1 cellular context compared by ENCODE assay signal in the genomic region with DNA sequence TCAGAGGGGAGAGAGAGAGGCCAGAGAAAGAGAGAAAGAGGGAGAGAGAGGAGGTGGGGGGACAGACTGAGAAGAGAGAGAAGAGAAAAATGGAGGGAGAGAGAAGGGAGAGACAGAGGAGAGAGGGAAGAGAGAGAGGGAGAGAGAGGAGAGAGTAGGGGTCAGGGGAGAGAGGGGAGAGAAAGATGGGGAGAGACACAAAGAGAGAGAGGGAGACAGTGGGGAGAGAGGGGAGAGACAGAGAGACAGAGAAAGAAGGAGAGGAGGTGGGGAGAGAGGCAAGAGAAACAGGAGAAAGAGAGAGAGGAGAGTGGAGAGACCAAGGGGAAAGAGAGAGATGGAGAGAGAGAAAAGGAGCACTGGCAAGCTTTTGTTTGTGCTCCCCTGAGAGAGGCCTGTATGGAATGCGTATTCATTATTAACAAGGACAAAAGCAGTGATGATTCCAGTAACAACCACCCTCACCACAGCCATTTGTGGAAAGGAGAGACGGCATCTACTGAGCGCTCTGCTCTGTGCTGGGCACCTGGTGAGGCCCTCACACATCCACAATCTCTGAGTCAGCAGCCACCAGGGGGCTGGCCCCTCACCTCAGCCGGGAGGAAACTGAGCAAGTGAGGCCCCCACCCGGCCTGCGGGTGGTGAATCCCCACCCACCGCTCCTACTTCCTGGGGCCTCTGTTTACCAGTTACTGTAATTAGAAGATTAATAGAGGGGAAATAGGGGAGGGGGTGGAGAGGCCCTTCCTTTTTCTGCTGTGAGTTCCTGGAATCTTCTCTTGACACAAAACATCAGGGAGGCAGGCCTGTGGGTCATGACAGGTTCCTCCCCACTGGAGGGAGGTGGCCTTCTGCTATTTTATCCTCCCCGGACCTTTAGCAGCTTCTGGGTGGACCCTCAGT.
TF ChIP-seq lines count a peak whose summit lies in the region.

No MANE protein-coding gene starts in this region.

TF ChIP-seq in K562, 482 proteins besides CTCF, POLR2A, EP300 and RAD21 (continued from another document and continues in another):
- TF ChIP-seq, protein P1, sequence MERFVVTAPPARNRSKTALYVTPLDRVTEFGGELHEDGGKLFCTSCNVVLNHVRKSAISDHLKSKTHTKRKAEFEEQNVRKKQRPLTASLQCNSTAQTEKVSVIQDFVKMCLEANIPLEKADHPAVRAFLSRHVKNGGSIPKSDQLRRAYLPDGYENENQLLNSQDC (CRISPR knock-in tag; IDR thresholded peaks at IDR 0.05) = no peak
- TF ChIP-seq CTBP1 (IDR thresholded peaks at IDR 0.05; ENCODE audit: borderline replicate concordance) (peak; percentile 16; the same call in 1 of the 2 replicates), ZNF79 (CRISPR knock-in tag; IDR thresholded peaks at IDR 0.05; ENCODE audit: low read depth) (no peak), SMARCA5 (IDR thresholded peaks at IDR 0.05) (no peak), SMARCB1 (IDR thresholded peaks at IDR 0.05; ENCODE audit: insufficient read length, low read depth) (no peak), HSF4 (CRISPR knock-in tag; IDR thresholded peaks at IDR 0.05; ENCODE audit: borderline replicate concordance) (no peak), MTA3 (IDR thresholded peaks at IDR 0.05; ENCODE audit: borderline replicate concordance) (no peak; the same call in 1 of the 2 replicates), CREM (IDR thresholded peaks at IDR 0.05; ENCODE audit: low read depth) (no peak), NR2F6 (CRISPR knock-in tag; IDR thresholded peaks at IDR 0.05) (no peak), ZC3H4 (CRISPR knock-in tag; IDR thresholded peaks at IDR 0.05; ENCODE audit: borderline replicate concordance) (no peak), NCOA4 (IDR thresholded peaks at IDR 0.05; ENCODE audit: partially characterized antibody) (no peak), ZNF445 (CRISPR knock-in tag; IDR thresholded peaks at IDR 0.05; ENCODE audit: low read depth) (no peak), RBM14 (IDR thresholded peaks at IDR 0.05; ENCODE audit: borderline replicate concordance, insufficient read depth, low read depth, low read length) (no peak), ETV5 (CRISPR knock-in tag; IDR thresholded peaks at IDR 0.05; ENCODE audit: low read depth) (no peak), XRCC5 (IDR thresholded peaks at IDR 0.05; ENCODE audit: low read depth, low read length) (no peak), ZNF175 (CRISPR knock-in tag; IDR thresholded peaks at IDR 0.05; ENCODE audit: low read depth) (no peak), PCBP2 (IDR thresholded peaks at IDR 0.05; ENCODE audit: low read depth, low read length, poor library complexity, severe bottlenecking) (no peak), SRSF3 (IDR thresholded peaks at IDR 0.05; ENCODE audit: insufficient read depth, low read length) (no peak), RBFOX2 (IDR thresholded peaks at IDR 0.05; ENCODE audit: low read depth, low read length) (peak; percentile 42; the same call in 1 of the 2 replicates), ZNF174 (CRISPR knock-in tag; IDR thresholded peaks at IDR 0.05) (no peak), WHSC1 (IDR thresholded peaks at IDR 0.05; ENCODE audit: low read length) (no peak), CSDE1 (IDR thresholded peaks at IDR 0.05) (peak in 1 of 2 experiments; percentile 71; a peak in 1 of 4 replicates), SPI1 (IDR thresholded peaks at IDR 0.05; ENCODE audit: borderline replicate concordance, low read depth, low read length) (peak; percentile 35; the same call in 1 of the 2 replicates), STAT5B (CRISPR knock-in tag; IDR thresholded peaks at IDR 0.05) (no peak)
- TF ChIP-seq, protein P2, sequence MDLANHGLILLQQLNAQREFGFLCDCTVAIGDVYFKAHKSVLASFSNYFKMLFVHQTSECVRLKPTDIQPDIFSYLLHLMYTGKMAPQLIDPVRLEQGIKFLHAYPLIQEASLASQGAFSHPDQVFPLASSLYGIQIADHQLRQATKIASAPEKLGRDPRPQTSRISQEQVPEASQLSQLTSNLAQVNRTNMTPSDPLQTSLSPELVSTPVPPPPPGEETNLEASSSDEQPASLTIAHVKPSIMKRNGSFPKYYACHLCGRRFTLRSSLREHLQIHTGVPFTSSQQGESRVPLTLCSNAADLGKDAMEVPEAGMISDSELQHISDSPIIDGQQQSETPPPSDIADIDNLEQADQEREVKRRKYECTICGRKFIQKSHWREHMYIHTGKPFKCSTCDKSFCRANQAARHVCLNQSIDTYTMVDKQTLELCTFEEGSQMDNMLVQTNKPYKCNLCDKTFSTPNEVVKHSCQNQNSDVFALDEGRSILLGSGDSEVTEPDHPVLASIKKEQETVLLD (IDR thresholded peaks at IDR 0.05) = peak; percentile 33; the same call in 1 of the 2 replicates
- TF ChIP-seq, protein P3, sequence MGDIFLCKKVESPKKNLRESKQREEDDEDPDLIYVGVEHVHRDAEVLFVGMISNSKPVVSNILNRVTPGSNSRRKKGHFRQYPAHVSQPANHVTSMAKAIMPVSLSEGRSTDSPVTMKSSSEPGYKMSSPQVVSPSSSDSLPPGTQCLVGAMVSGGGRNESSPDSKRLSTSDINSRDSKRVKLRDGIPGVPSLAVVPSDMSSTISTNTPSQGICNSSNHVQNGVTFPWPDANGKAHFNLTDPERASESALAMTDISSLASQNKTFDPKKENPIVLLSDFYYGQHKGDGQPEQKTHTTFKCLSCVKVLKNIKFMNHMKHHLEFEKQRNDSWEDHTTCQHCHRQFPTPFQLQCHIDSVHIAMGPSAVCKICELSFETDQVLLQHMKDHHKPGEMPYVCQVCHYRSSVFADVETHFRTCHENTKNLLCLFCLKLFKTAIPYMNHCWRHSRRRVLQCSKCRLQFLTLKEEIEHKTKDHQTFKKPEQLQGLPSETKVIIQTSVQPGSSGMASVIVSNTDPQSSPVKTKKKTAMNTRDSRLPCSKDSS (IDR thresholded peaks at IDR 0.05; ENCODE audit: low read depth, partially characterized antibody) = peak; percentile 48
- TF ChIP-seq, protein P4, sequence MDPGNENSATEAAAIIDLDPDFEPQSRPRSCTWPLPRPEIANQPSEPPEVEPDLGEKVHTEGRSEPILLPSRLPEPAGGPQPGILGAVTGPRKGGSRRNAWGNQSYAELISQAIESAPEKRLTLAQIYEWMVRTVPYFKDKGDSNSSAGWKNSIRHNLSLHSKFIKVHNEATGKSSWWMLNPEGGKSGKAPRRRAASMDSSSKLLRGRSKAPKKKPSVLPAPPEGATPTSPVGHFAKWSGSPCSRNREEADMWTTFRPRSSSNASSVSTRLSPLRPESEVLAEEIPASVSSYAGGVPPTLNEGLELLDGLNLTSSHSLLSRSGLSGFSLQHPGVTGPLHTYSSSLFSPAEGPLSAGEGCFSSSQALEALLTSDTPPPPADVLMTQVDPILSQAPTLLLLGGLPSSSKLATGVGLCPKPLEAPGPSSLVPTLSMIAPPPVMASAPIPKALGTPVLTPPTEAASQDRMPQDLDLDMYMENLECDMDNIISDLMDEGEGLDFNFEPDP (CRISPR knock-in tag; IDR thresholded peaks at IDR 0.05) = no peak
- TF ChIP-seq, protein P5, sequence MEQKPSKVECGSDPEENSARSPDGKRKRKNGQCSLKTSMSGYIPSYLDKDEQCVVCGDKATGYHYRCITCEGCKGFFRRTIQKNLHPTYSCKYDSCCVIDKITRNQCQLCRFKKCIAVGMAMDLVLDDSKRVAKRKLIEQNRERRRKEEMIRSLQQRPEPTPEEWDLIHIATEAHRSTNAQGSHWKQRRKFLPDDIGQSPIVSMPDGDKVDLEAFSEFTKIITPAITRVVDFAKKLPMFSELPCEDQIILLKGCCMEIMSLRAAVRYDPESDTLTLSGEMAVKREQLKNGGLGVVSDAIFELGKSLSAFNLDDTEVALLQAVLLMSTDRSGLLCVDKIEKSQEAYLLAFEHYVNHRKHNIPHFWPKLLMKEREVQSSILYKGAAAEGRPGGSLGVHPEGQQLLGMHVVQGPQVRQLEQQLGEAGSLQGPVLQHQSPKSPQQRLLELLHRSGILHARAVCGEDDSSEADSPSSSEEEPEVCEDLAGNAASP (IDR thresholded peaks at IDR 0.05) = no peak
- TF ChIP-seq, protein P6, sequence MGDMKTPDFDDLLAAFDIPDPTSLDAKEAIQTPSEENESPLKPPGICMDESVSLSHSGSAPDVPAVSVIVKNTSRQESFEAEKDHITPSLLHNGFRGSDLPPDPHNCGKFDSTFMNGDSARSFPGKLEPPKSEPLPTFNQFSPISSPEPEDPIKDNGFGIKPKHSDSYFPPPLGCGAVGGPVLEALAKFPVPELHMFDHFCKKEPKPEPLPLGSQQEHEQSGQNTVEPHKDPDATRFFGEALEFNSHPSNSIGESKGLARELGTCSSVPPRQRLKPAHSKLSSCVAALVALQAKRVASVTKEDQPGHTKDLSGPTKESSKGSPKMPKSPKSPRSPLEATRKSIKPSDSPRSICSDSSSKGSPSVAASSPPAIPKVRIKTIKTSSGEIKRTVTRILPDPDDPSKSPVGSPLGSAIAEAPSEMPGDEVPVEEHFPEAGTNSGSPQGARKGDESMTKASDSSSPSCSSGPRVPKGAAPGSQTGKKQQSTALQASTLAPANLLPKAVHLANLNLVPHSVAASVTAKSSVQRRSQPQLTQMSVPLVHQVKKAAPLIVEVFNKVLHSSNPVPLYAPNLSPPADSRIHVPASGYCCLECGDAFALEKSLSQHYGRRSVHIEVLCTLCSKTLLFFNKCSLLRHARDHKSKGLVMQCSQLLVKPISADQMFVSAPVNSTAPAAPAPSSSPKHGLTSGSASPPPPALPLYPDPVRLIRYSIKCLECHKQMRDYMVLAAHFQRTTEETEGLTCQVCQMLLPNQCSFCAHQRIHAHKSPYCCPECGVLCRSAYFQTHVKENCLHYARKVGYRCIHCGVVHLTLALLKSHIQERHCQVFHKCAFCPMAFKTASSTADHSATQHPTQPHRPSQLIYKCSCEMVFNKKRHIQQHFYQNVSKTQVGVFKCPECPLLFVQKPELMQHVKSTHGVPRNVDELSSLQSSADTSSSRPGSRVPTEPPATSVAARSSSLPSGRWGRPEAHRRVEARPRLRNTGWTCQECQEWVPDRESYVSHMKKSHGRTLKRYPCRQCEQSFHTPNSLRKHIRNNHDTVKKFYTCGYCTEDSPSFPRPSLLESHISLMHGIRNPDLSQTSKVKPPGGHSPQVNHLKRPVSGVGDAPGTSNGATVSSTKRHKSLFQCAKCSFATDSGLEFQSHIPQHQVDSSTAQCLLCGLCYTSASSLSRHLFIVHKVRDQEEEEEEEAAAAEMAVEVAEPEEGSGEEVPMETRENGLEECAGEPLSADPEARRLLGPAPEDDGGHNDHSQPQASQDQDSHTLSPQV (IDR thresholded peaks at IDR 0.05) = peak; percentile 75; the same call in 1 of the 2 replicates
- TF ChIP-seq, protein P7, sequence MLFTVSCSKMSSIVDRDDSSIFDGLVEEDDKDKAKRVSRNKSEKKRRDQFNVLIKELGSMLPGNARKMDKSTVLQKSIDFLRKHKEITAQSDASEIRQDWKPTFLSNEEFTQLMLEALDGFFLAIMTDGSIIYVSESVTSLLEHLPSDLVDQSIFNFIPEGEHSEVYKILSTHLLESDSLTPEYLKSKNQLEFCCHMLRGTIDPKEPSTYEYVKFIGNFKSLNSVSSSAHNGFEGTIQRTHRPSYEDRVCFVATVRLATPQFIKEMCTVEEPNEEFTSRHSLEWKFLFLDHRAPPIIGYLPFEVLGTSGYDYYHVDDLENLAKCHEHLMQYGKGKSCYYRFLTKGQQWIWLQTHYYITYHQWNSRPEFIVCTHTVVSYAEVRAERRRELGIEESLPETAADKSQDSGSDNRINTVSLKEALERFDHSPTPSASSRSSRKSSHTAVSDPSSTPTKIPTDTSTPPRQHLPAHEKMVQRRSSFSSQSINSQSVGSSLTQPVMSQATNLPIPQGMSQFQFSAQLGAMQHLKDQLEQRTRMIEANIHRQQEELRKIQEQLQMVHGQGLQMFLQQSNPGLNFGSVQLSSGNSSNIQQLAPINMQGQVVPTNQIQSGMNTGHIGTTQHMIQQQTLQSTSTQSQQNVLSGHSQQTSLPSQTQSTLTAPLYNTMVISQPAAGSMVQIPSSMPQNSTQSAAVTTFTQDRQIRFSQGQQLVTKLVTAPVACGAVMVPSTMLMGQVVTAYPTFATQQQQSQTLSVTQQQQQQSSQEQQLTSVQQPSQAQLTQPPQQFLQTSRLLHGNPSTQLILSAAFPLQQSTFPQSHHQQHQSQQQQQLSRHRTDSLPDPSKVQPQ (CRISPR knock-in tag; IDR thresholded peaks at IDR 0.05; ENCODE audit: borderline replicate concordance) = no peak
- TF ChIP-seq, protein P8, sequence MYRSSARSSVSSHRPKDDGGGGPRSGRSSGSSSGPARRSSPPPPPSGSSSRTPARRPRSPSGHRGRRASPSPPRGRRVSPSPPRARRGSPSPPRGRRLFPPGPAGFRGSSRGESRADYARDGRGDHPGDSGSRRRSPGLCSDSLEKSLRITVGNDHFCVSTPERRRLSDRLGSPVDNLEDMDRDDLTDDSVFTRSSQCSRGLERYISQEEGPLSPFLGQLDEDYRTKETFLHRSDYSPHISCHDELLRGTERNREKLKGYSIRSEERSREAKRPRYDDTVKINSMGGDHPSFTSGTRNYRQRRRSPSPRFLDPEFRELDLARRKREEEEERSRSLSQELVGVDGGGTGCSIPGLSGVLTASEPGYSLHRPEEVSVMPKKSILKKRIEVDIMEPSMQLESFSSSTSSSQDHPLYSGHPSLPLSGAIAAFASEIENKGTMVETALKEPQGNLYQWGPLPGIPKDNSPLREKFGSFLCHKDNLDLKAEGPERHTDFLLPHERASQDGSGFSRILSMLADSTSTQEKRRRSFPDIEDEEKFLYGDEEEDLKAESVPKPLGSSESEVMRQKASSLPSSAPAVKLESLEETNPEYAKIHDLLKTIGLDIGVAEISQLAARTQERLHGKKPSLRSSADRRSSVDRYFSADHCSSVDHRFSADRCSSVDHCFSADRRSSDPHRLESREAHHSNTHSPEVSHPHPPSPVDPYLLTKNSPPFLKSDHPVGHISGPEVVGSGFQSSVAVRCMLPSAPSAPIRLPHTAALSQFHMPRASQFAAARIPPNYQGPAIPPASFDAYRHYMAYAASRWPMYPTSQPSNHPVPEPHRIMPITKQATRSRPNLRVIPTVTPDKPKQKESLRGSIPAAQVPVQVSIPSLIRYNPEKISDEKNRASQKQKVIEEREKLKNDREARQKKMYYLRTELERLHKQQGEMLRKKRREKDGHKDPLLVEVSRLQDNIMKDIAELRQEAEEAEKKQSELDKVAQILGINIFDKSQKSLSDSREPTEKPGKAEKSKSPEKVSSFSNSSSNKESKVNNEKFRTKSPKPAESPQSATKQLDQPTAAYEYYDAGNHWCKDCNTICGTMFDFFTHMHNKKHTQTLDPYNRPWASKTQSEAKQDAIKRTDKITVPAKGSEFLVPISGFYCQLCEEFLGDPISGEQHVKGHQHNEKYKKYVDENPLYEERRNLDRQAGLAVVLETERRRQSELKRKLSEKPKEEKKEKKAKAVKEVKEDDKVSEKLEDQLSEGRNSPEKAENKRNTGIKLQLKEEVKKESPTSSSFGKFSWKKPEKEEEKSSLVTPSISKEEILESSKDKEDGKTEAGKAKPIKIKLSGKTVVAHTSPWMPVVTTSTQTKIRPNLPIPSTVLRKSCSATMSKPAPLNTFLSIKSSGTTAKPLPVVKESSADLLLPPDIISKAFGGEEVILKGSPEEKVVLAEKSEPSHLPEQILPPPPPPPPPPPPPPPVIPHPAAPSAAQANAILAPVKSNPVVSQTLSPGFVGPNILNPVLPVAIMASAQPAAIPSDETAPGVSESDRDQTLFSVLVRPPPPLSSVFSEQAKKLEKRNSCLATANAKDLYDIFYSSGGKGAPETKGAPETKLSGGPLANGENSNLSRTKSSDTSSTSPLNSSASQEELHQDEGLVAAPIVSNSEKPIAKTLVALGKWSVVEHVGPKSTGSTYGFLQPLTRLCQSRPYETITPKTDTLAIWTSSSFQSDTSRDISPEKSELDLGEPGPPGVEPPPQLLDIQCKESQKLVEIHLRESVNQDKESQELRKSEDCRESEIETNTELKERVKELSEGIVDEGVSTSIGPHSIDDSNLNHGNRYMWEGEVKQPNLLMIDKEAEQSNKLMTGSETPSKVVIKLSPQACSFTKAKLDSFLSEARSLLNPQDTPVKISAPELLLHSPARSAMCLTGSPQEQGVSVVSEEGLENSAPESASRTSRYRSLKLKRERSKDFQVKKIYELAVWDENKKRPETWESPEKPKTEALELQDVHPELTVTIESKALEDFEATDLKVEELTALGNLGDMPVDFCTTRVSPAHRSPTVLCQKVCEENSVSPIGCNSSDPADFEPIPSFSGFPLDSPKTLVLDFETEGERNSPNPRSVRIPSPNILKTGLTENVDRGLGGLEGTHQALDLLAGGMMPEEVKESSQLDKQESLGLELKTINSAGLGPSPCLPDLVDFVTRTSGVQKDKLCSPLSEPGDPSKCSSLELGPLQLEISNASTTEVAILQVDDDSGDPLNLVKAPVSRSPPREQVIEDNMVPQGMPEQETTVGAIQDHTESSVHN (IDR thresholded peaks at IDR 0.05; ENCODE audit: borderline replicate concordance in 1 of 2, low read depth in 1 of 2) = no peak
